27 cellular contexts compared by ENCODE assay signal in the genomic region with DNA sequence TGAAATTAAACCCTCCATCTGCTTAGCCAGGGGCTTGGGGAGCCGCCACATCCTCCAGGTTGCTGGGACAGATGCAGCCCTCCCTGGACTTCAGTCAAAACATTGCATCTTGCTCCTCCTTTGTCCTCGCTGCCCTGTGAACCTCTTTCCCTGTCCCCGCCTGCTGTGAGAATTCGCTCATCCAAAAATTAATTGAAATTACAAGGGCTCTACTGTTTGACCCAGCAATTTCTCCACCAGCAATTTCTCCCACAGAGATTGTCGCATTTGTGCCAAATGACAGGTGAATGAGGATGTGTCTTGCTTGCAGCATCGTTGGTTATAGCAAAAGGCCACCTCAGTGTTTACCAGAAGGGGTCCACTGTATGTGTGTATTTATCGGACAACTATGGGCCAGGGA. TPM values are rescaled to one million over a fixed set of nuclear protein-coding genes. Genes with fewer than 3 reads are reported as not detected.
DNase-seq lines count a peak whose midpoint lies in the region; ATAC-seq and TF ChIP-seq lines count a peak whose summit lies in the region.
"Had no signal": no experiment of that assay in that cellular context is flagged by ENCODE, and none has a peak within 500 bp of the region (broad histone marks: within the 10 kb centered on the region; RNA-seq: fewer than 3 reads in every experiment).

No MANE protein-coding gene starts in this region.

- intact Hi-C loops in testis (cut with DNase I; ENCODE audit: low total_unique reads) = no loop called here

- TF ChIP-seq POLR2A in testis (IDR thresholded peaks at IDR 0.05) = no peak

- H3K9me3 ChIP-seq in testis = no peaks in the 10 kb centered on the region
- H3K9me3 ChIP-seq: BLaER1 treated with 17β-estradiol and CSF1 and Interleukin-3, amounts not matched to agents 10 nM and 100 nM; HAP-1; SJCRH30 had no signal

- WGBS in testis, 2 donors = 64 to 70% methylated on average over 7 of the region's 7 CpGs

- no peak for TF ChIP-seq CTCF in testis (IDR thresholded peaks at IDR 0.05)

- H3K27ac ChIP-seq in testis = no peak overlapping the region
- H3K27ac ChIP-seq: BLaER1 treated with 17β-estradiol and CSF1 and Interleukin-3, amounts not matched to agents 10 nM and 100 nM; SJCRH30 had no signal

- peaks cover 31% of the 10 kb centered on the region for H3K4me1 ChIP-seq in testis
- H3K4me1 ChIP-seq: SJCRH30 had no signal

- no peak for ATAC-seq in stimulated activated naive CD8-positive, alpha-beta T cell treated with anti-CD3 and anti-CD28 coated beads, Interleukin-15, Interleukin-2, amounts not matched to agents 100 U/mL and 50 U/mL, for 24 hours
- ATAC-seq: HepG2, PC-3, SK-N-SH treated with all-trans-retinoic acid at 6 μM for 48 hours had no signal

- H3K27me3 ChIP-seq in testis = no peaks in the 10 kb centered on the region

- H3K36me3 ChIP-seq in testis (ENCODE audit: low read depth, missing control alignments) = no peaks in the 10 kb centered on the region
- H3K36me3 ChIP-seq: BLaER1 treated with 17β-estradiol and CSF1 and Interleukin-3, amounts not matched to agents 10 nM and 100 nM; HAP-1; SJCRH30 had no signal

- in situ Hi-C loops in G401 (cut with HindIII; ENCODE audit: low sequenced_read_pairs) = no loop called here

- H3K4me3 ChIP-seq in testis = no peak overlapping the region
- H3K4me3 ChIP-seq: BLaER1 treated with 17β-estradiol and CSF1 and Interleukin-3, amounts not matched to agents 10 nM and 100 nM; HAP-1; SJCRH30 had no signal

- peak; percentile 57 for DNase-seq in G401 (ENCODE audit: low spot score)
- DNase-seq in NCI-H2227 treated with DMSO at 0.1 percent for 48 hours (lab: John Stamatoyannopoulos, UW) = peak; percentile 75
- peak; percentile 56 for DNase-seq in cerebellar cortex (ENCODE audit: low spot score)
- peak; percentile 77 for DNase-seq in retina
- no peak for DNase-seq in stimulated activated naive CD8-positive, alpha-beta T cell treated with anti-CD3 and anti-CD28 coated beads, Interleukin-15, Interleukin-2, amounts not matched to agents 100 U/mL and 50 U/mL, for 24 hours
- DNase-seq in testis = no peak
- no peak for DNase-seq in activated CD4-positive, alpha-beta T cell treated with anti-CD3 and anti-CD28 coated beads for 48 hours
- DNase-seq: AML-193; CD4-positive, alpha-beta T cell; DMS53; GOT3; HFFc6; Kasumi-1; MV-4-11; NCI-H1105; NCI-H1436 treated with DMSO at 0.1 percent for 48 hours; NCI-H187 treated with DMSO at 0.1 percent for 48 hours; NCI-H510A; NK-92 treated with Interleukin-12 subunit alpha and Interleukin-12 subunit beta, amount 100 ng/mL, for 24 hours; PC-3; SJCRH30 had no signal

RNA-seq across cellular contexts. Expression of a gene that starts 5.0 kb away (rescaled TPM):
- 43.9 and 45.9 TPM in 2 replicates for total RNA-seq in G401 (2014; rRNA removed; shearing (Covaris generic))
- total RNA-seq in testis = 10 to 100 TPM; 36.7 to 37.8 TPM
- 28.1 TPM for polyA plus RNA-seq in testis (ENCODE audit: insufficient read depth, low read depth, low replicate concordance)

RNA-seq across cellular contexts. Expression of a gene that starts 52.1 kb away (rescaled TPM):
- total RNA-seq in G401 (2014; rRNA removed; shearing (Covaris generic)) = 83.7 and 115 TPM in 2 replicates
- total RNA-seq in testis = 100 to 1,000 TPM; 307 to 370 TPM
- polyA plus RNA-seq in testis (ENCODE audit: insufficient read depth, low read depth, low replicate concordance) = 340 TPM

RNA-seq across cellular contexts. Expression of a gene that starts 54.2 kb away (rescaled TPM):
- 0.86 TPM in 1 of 2 replicates, not detected in the other for total RNA-seq in G401 (2014; rRNA removed; shearing (Covaris generic))
- 1 to 10 TPM; 2.4 to 3.9 TPM for total RNA-seq in testis
- polyA plus RNA-seq in testis (ENCODE audit: insufficient read depth, low read depth, low replicate concordance) = 1.8 TPM
- total RNA-seq: HepG2, HT1080, MCF 10A, PC-3 had no signal
- polyA plus RNA-seq: HepG2 had no signal

RNA-seq across cellular contexts. Expression of a gene that starts 57.3 kb away (rescaled TPM):
- total RNA-seq in G401 (2014; rRNA removed; shearing (Covaris generic)) = 34.3 and 45.5 TPM in 2 replicates
- total RNA-seq in testis = 10 to 100 TPM; 31.3 to 37.4 TPM
- polyA plus RNA-seq in testis (ENCODE audit: insufficient read depth, low read depth, low replicate concordance) = 51.0 TPM

Comparison
In these comparisons a context has a peak if more than half of its experiments do, and no peak if none do; other contexts are left out.
1. DNase-seq: peak in G401 (single experiment), NCI-H2227 treated with DMSO at 0.1 percent for 48 hours (single experiment), cerebellar cortex (single experiment) and retina (single experiment); none in stimulated activated naive CD8-positive, alpha-beta T cell treated with anti-CD3 and anti-CD28 coated beads, Interleukin-15, Interleukin-2, amounts not matched to agents 100 U/mL and 50 U/mL, for 24 hours (single experiment), testis (single experiment) and activated CD4-positive, alpha-beta T cell treated with anti-CD3 and anti-CD28 coated beads for 48 hours (single experiment).